ENCODE assay signal across 15 cellular contexts in genomic region chr14:99566390-99567354, GRCh38. TPM values are rescaled to one million over a fixed set of nuclear protein-coding genes. Genes with fewer than 3 reads are reported as not detected.
A peak's percentile ranks its signal among the peaks of the same experiment; 100 is the strongest.
DNase-seq lines count a peak whose midpoint lies in the region; ATAC-seq and TF ChIP-seq lines count a peak whose summit lies in the region.
"Had no signal": no experiment of that assay in that cellular context is flagged by ENCODE, and none has a peak within 500 bp of the region (broad histone marks: within the 10 kb centered on the region; RNA-seq: fewer than 3 reads in every experiment).

No MANE protein-coding gene starts in this region.

- TF ChIP-seq CTCF in breast epithelium (IDR thresholded peaks at IDR 0.05) (no peak), MCF 10A (IDR thresholded peaks at IDR 0.05; ENCODE audit: unreplicated experiment) (no peak), colonic mucosa (IDR thresholded peaks at IDR 0.05) (no peak), neural crest cell (conservative IDR thresholded peaks at IDR 0.05) (no peak), PC-9 (conservative IDR thresholded peaks at IDR 0.05) (no peak), left lung (IDR thresholded peaks at IDR 0.05) (no peak)

- no TSS peak for BruUV-seq in MCF 10A (replicated peaks; lab: Mats Ljungman, UMichigan)
- no TSS peak for BruUV-seq in PC-9 (replicated peaks; lab: Mats Ljungman, UMichigan)

- H3K9me2 ChIP-seq in PC-9 (ENCODE audit: insufficient read depth): no peaks in the 10 kb centered on the region

- H2AFZ ChIP-seq in PC-9: no peak overlapping the region

- TF ChIP-seq POLR2A in breast epithelium (IDR thresholded peaks at IDR 0.05): no peak

- H3K27ac ChIP-seq in breast epithelium (peak overlapping the region; percentile 79 to 80), colonic mucosa (no peak overlapping the region), PC-9 (no peak overlapping the region), left lung (no peak overlapping the region)

- H3F3A ChIP-seq in PC-9 (ENCODE audit: insufficient read depth, low read depth): no peaks in the 10 kb centered on the region

- H3K4me3 ChIP-seq in breast epithelium (peak overlapping the region in 1 of 3 donors; percentile 39), colonic mucosa (no peak overlapping the region), PC-9 (no peak overlapping the region), left lung (no peak overlapping the region)

- intact Hi-C loops in breast epithelium (cut with DNase I; ENCODE audit: low total_unique reads) (loop anchor here (1.0 kb wide), 1 partner anchor 35 kb away; no protein-coding TSS in a partner anchor), MCF 10A (cut with micrococcal nuclease) (no loop called here), colonic mucosa (cut with DNase I) (no loop called here), PC-9 (cut with micrococcal nuclease; ENCODE audit: unreplicated experiment) (no loop called here), left lung (cut with DNase I) (loop anchor here in 1 of 2 donors (10.0 kb wide), 1 partner anchor 58 kb away; no protein-coding TSS in a partner anchor)

- ATAC-seq in GM19455 (IDR thresholded peaks at IDR 0.05; ENCODE audit: unreplicated experiment): no peak
- no peak for ATAC-seq in left lung
- ATAC-seq: CD8-positive, alpha-beta T cell; sciatic nerve had no signal

- H3K36me3 Mint-ChIP-seq in MCF 10A (ENCODE audit: insufficient read depth, unreplicated experiment) (no peaks in the 10 kb centered on the region), neural crest cell (ENCODE audit: low read depth) (no peaks in the 10 kb centered on the region)
- H3K36me3 Mint-ChIP-seq: CD8-positive, alpha-beta T cell; IgD-negative memory B cell; memory B cell had no signal

- H3K9me3 ChIP-seq in breast epithelium: no peaks in the 10 kb centered on the region
- no peaks in the 10 kb centered on the region for H3K9me3 ChIP-seq in colonic mucosa
- no peaks in the 10 kb centered on the region for H3K9me3 ChIP-seq in PC-9 (ENCODE audit: insufficient read depth, low read depth)
- H3K9me3 ChIP-seq in left lung: no peaks in the 10 kb centered on the region

- no peaks in the 10 kb centered on the region for H3K27me3 Mint-ChIP-seq in MCF 10A (ENCODE audit: insufficient read depth, unreplicated experiment)
- peaks cover 2% of the 10 kb centered on the region for H3K27me3 Mint-ChIP-seq in neural crest cell (ENCODE audit: low read depth)

- no peak overlapping the region for H3K4me2 ChIP-seq in PC-9

- H3K4me1 Mint-ChIP-seq in MCF 10A (ENCODE audit: insufficient read depth, unreplicated experiment) (peaks cover 37% of the 10 kb centered on the region), neural crest cell (peaks cover 52% of the 10 kb centered on the region)

- CTCF ChIA-PET in MCF 10A (lab: Yijun Ruan, JAX): interaction anchor here (0.7 to 1.0 kb wide), 2 partner anchors 33 to 36 kb away, joined by 3 to 4 read pairs; no protein-coding TSS in a partner anchor
- CTCF ChIA-PET in PC-9 (lab: Charles Lee): no interaction called here

- POLR2A ChIA-PET in MCF 10A (lab: Yijun Ruan, JAX) (interaction anchor here (0.6 kb wide), 1 partner anchor 86 kb away, joined by 3 read pairs; the partner anchor contains the start of gene CCNK), PC-9 (lab: Charles Lee; ENCODE audit: unreplicated experiment) (no interaction called here)

- H3K27me3 ChIP-seq in breast epithelium: no peaks in the 10 kb centered on the region
- H3K27me3 ChIP-seq in colonic mucosa: no peaks in the 10 kb centered on the region
- H3K27me3 ChIP-seq in PC-9 (ENCODE audit: insufficient read depth, low read depth): no peaks in the 10 kb centered on the region
- no peaks in the 10 kb centered on the region for H3K27me3 ChIP-seq in left lung

- H4K20me1 ChIP-seq in PC-9 (ENCODE audit: insufficient read depth): no peaks in the 10 kb centered on the region

- H3K9me3 Mint-ChIP-seq in MCF 10A (ENCODE audit: unreplicated experiment) (no peaks in the 10 kb centered on the region), neural crest cell (no peaks in the 10 kb centered on the region)
- H3K9me3 Mint-ChIP-seq: activated T-helper 2 cell treated with anti-CD3 and anti-CD28 coated beads, Interferon-gamma antibody, Interleukin-2, Interleukin-4, amounts not matched to agents 10 μg/mL and 5 μg/mL and 100 μg/mL, durations not matched to agents 14 hours and 24 hours and 36 hours; CD8-positive, alpha-beta T cell; IgD-negative memory B cell; memory B cell had no signal

- H3K27ac Mint-ChIP-seq in MCF 10A (ENCODE audit: low read depth, unreplicated experiment): no peak overlapping the region
- peak overlapping the region; percentile 20 for H3K27ac Mint-ChIP-seq in neural crest cell (ENCODE audit: unreplicated experiment)
- H3K27ac Mint-ChIP-seq: activated T-helper 2 cell treated with anti-CD3 and anti-CD28 coated beads, Interferon-gamma antibody, Interleukin-2, Interleukin-4, amounts not matched to agents 10 μg/mL and 5 μg/mL and 100 μg/mL, durations not matched to agents 14 hours and 24 hours and 36 hours; CD8-positive, alpha-beta T cell; IgD-negative memory B cell; memory B cell had no signal

- peaks cover 21 to 53% of the 10 kb centered on the region in 2 donors for H3K4me1 ChIP-seq in breast epithelium
- H3K4me1 ChIP-seq in colonic mucosa: peaks cover 34% of the 10 kb centered on the region
- peaks cover 32% of the 10 kb centered on the region for H3K4me1 ChIP-seq in PC-9 (replicated peaks; ENCODE audit: insufficient read depth)
- H3K4me1 ChIP-seq in left lung: peaks cover 13 to 47% of the 10 kb centered on the region in 2 donors

- H3K4me3 Mint-ChIP-seq in MCF 10A (ENCODE audit: unreplicated experiment) (no peak overlapping the region), neural crest cell (no peak overlapping the region)
- H3K4me3 Mint-ChIP-seq: CD8-positive, alpha-beta T cell; IgD-negative memory B cell; memory B cell had no signal

- DNase-seq in breast epithelium (ENCODE audit: low spot score in 2 of 2): no peak
- no peak for DNase-seq in MCF 10A (ENCODE audit: unreplicated experiment)
- no peak for DNase-seq in colonic mucosa
- DNase-seq in neural crest cell (ENCODE audit: low read depth, low spot score): no peak
- no peak for DNase-seq in cortex of kidney (lab: John Stamatoyannopoulos, UW)
- no peak for DNase-seq in PC-9
- no peak for DNase-seq in left lung
- DNase-seq: CD8-positive, alpha-beta T cell; stimulated activated CD4-positive, alpha-beta T cell treated with anti-CD3 and anti-CD28 coated beads, Interleukin-4, amount 100 ng/mL, for 1 hour; SW 1271 had no signal

- no peaks in the 10 kb centered on the region for H3K36me3 ChIP-seq in breast epithelium
- H3K36me3 ChIP-seq in colonic mucosa: no peaks in the 10 kb centered on the region
- no peaks in the 10 kb centered on the region for H3K36me3 ChIP-seq in PC-9 (ENCODE audit: low read depth)
- no peaks in the 10 kb centered on the region for H3K36me3 ChIP-seq in left lung

- H3K79me2 ChIP-seq in PC-9 (ENCODE audit: low read depth): 0 out of 2 replicates have a peak, but pooled peaks cover 3% of the 10 kb centered on the region

- peak overlapping the region; percentile 7 to 28 for H3K9ac ChIP-seq in colonic mucosa (ENCODE audit: low read depth in 2 of 2, low read length in 2 of 2)

RNA-seq across cellular contexts. Expression of gene CCDC85C, which starts 37.3 kb away (rescaled TPM):
- total RNA-seq in breast epithelium (1 to 10 TPM; 1.3 to 8.3 (median 4.3) TPM), MCF 10A (2022) (19.1 and 29.9 TPM in 2 replicates), colonic mucosa (10 to 100 TPM; 54.0 to 73.4 TPM), neural crest cell (31.4 and 32.3 TPM in 2 replicates), PC-9 (2021) (21.2 and 24.8 TPM in 2 replicates), left lung (10 to 100 TPM; 16.4 to 19.0 TPM)

Comparison
In these comparisons a context has a peak if more than half of its experiments do, and no peak if none do; other contexts are left out.
1. H3K27ac ChIP-seq: peak in breast epithelium (2 of 2); none in colonic mucosa (single experiment), PC-9 (single experiment) and left lung (0 of 2).